Comparison of ENCODE assay signal across 29 cellular contexts in genomic region chr7:103121641-103122040, GRCh38.
"Had no signal": no experiment of that assay in that cellular context is flagged by ENCODE, and none has a peak within 500 bp of the region (broad histone marks: within the 10 kb centered on the region; RNA-seq: fewer than 3 reads in every experiment).

No MANE protein-coding gene starts in this region.

- H3K4me3 Mint-ChIP-seq: activated CD4-positive, alpha-beta T cell treated with anti-CD3 and anti-CD28 coated beads for 36 hours; activated CD8-positive, alpha-beta memory T cell treated with anti-CD3 and anti-CD28 coated beads, Interleukin-2, amount 10 ng/mL, durations not matched to agents 7 days and 5 days; activated CD8-positive, alpha-beta T cell treated with anti-CD3 and anti-CD28 coated beads, Interleukin-2, amount 10 ng/mL, durations not matched to agents 7 days and 5 days; activated naive CD4-positive, alpha-beta T cell treated with anti-CD3 and anti-CD28 coated beads, Interleukin-2, amount 50 U/mL, for 24 hours; activated naive CD8-positive, alpha-beta T cell treated with anti-CD3 and anti-CD28 coated beads, Interleukin-2, amount 50 U/mL, for 24 hours; naive B cell; stimulated activated memory B cell treated with anti-CD40 and anti-IgM and Interleukin-4, amounts not matched to agents 10 μg/mL and 1 μg/mL and 100 μg/mL, for 72 hours; stimulated activated naive CD8-positive, alpha-beta T cell treated with anti-CD3 and anti-CD28 coated beads, Interleukin-15, amount 100 ng/mL, for 72 hours had no signal

- H3K9me3 ChIP-seq: gastrocnemius medialis, left ventricle myocardium inferior, psoas muscle, sigmoid colon, thyroid gland had no signal

- H3K27me3 Mint-ChIP-seq: activated CD4-positive, alpha-beta T cell treated with anti-CD3 and anti-CD28 coated beads for 36 hours; activated CD8-positive, alpha-beta memory T cell treated with anti-CD3 and anti-CD28 coated beads, Interleukin-2, amount 10 ng/mL, durations not matched to agents 7 days and 5 days; activated naive CD4-positive, alpha-beta T cell treated with anti-CD3 and anti-CD28 coated beads, Interleukin-2, amount 50 U/mL, for 24 hours; activated naive CD8-positive, alpha-beta T cell treated with anti-CD3 and anti-CD28 coated beads, Interleukin-2, amount 50 U/mL, for 24 hours; naive B cell; stimulated activated memory B cell treated with anti-CD40 and anti-IgM and Interleukin-4, amounts not matched to agents 10 μg/mL and 1 μg/mL and 100 μg/mL, for 72 hours; stimulated activated naive CD8-positive, alpha-beta T cell treated with anti-CD3 and anti-CD28 coated beads, Interleukin-15, amount 100 ng/mL, for 72 hours had no signal

- ATAC-seq: activated CD4-positive, alpha-beta T cell treated with anti-CD3 and anti-CD28 coated beads for 36 hours; activated CD8-positive, alpha-beta memory T cell treated with anti-CD3 and anti-CD28 coated beads, Interleukin-2, amount 10 ng/mL, durations not matched to agents 7 days and 5 days; activated CD8-positive, alpha-beta T cell treated with anti-CD3 and anti-CD28 coated beads, Interleukin-2, amount 10 ng/mL, durations not matched to agents 7 days and 5 days; activated naive CD8-positive, alpha-beta T cell treated with anti-CD3 and anti-CD28 coated beads, Interleukin-2, amount 50 U/mL, for 24 hours; gastrocnemius medialis; psoas muscle; stimulated activated memory B cell treated with anti-CD40 and anti-IgM and Interleukin-4, amounts not matched to agents 10 μg/mL and 1 μg/mL and 100 μg/mL, for 72 hours; stimulated activated naive CD8-positive, alpha-beta T cell treated with anti-CD3 and anti-CD28 coated beads, Interleukin-15, amount 100 ng/mL, for 72 hours had no signal

- H3K4me3 ChIP-seq: gastrocnemius medialis, left ventricle myocardium inferior, lung, psoas muscle, sigmoid colon, smooth muscle cell, thyroid gland had no signal

- H3K4me1 ChIP-seq: gastrocnemius medialis, left ventricle myocardium inferior, parathyroid adenoma, psoas muscle, sigmoid colon, thyroid gland had no signal

- H3K27me3 ChIP-seq: gastrocnemius medialis, sigmoid colon, thyroid gland had no signal

- H3K27ac Mint-ChIP-seq: activated CD4-positive, alpha-beta T cell treated with anti-CD3 and anti-CD28 coated beads for 36 hours; activated CD8-positive, alpha-beta memory T cell treated with anti-CD3 and anti-CD28 coated beads, Interleukin-2, amount 10 ng/mL, durations not matched to agents 7 days and 5 days; activated CD8-positive, alpha-beta T cell treated with anti-CD3 and anti-CD28 coated beads, Interleukin-2, amount 10 ng/mL, durations not matched to agents 7 days and 5 days; activated T-helper 2 cell treated with anti-CD3 and anti-CD28 coated beads, Interferon-gamma antibody, Interleukin-2, Interleukin-4, amounts not matched to agents 10 μg/mL and 5 μg/mL and 100 μg/mL, durations not matched to agents 14 hours and 24 hours and 36 hours; stimulated activated memory B cell treated with anti-CD40 and anti-IgM and Interleukin-4, amounts not matched to agents 10 μg/mL and 1 μg/mL and 100 μg/mL, for 72 hours; stimulated activated naive CD8-positive, alpha-beta T cell treated with anti-CD3 and anti-CD28 coated beads, Interleukin-15, amount 100 ng/mL, for 72 hours had no signal

- DNase-seq: activated CD4-positive, alpha-beta T cell treated with anti-CD3 and anti-CD28 coated beads for 36 hours; activated CD4-positive, CD25-positive, alpha-beta regulatory T cell; activated CD8-positive, alpha-beta memory T cell treated with anti-CD3 and anti-CD28 coated beads, Interleukin-2, amount 10 ng/mL, durations not matched to agents 7 days and 5 days; activated CD8-positive, alpha-beta T cell treated with anti-CD3 and anti-CD28 coated beads, Interleukin-2, amount 10 ng/mL, durations not matched to agents 7 days and 5 days; activated naive CD8-positive, alpha-beta T cell treated with anti-CD3 and anti-CD28 coated beads, Interleukin-2, amount 50 U/mL, for 24 hours; activated T-cell treated with anti-CD3 and anti-CD28 coated beads, Interleukin-2, amount 50 U/mL, for 48 hours; amygdala; effector memory CD4-positive, alpha-beta T cell; gastrocnemius medialis; glutamatergic neuron; left ventricle myocardium inferior; mesendoderm; naive B cell; occipital lobe; psoas muscle; sigmoid colon; stimulated activated CD4-positive, alpha-beta T cell treated with anti-CD3 and anti-CD28 coated beads, Interleukin-1b, Interleukin-23, amount 100 ng/mL, for 48 hours; stimulated activated CD4-positive, alpha-beta T cell treated with anti-CD3 and anti-CD28 coated beads, Interleukin-4, amount 100 ng/mL, for 4 hours; stimulated activated CD8-positive, alpha-beta memory T cell treated with anti-CD3 and anti-CD28 coated beads, Interleukin-4, amount 100 ng/mL, for 48 hours; stimulated activated naive CD8-positive, alpha-beta T cell treated with anti-CD3 and anti-CD28 coated beads, Interleukin-15, amount 100 ng/mL, for 72 hours; substantia nigra; T-helper 2 cell; thyroid gland had no signal

- H3K9me3 Mint-ChIP-seq: activated naive CD4-positive, alpha-beta T cell treated with anti-CD3 and anti-CD28 coated beads, Interleukin-2, amount 50 U/mL, for 24 hours; activated naive CD8-positive, alpha-beta T cell treated with anti-CD3 and anti-CD28 coated beads, Interleukin-2, amount 50 U/mL, for 24 hours; activated T-helper 2 cell treated with anti-CD3 and anti-CD28 coated beads, Interferon-gamma antibody, Interleukin-2, Interleukin-4, amounts not matched to agents 10 μg/mL and 5 μg/mL and 100 μg/mL, durations not matched to agents 14 hours and 24 hours and 36 hours; naive B cell; stimulated activated memory B cell treated with anti-CD40 and anti-IgM and Interleukin-4, amounts not matched to agents 10 μg/mL and 1 μg/mL and 100 μg/mL, for 72 hours; stimulated activated naive CD8-positive, alpha-beta T cell treated with anti-CD3 and anti-CD28 coated beads, Interleukin-15, amount 100 ng/mL, for 72 hours had no signal

- H3K9ac ChIP-seq: parathyroid adenoma had no signal

- H3K4me1 Mint-ChIP-seq: activated CD4-positive, alpha-beta T cell treated with anti-CD3 and anti-CD28 coated beads for 36 hours; activated CD8-positive, alpha-beta memory T cell treated with anti-CD3 and anti-CD28 coated beads, Interleukin-2, amount 10 ng/mL, durations not matched to agents 7 days and 5 days; activated naive CD4-positive, alpha-beta T cell treated with anti-CD3 and anti-CD28 coated beads, Interleukin-2, amount 50 U/mL, for 24 hours; activated naive CD8-positive, alpha-beta T cell treated with anti-CD3 and anti-CD28 coated beads, Interleukin-2, amount 50 U/mL, for 24 hours; stimulated activated memory B cell treated with anti-CD40 and anti-IgM and Interleukin-4, amounts not matched to agents 10 μg/mL and 1 μg/mL and 100 μg/mL, for 72 hours; stimulated activated naive CD8-positive, alpha-beta T cell treated with anti-CD3 and anti-CD28 coated beads, Interleukin-15, amount 100 ng/mL, for 72 hours had no signal

- H3K27ac ChIP-seq: gastrocnemius medialis, left ventricle myocardium inferior, parathyroid adenoma, psoas muscle, sigmoid colon, thyroid gland had no signal
